Comparison of ENCODE assay signal across 17 cellular contexts in genomic region chr15:77502379-77503095, GRCh38.
DNase-seq lines count a peak whose midpoint lies in the region; ATAC-seq, FAIRE-seq and TF ChIP-seq lines count a peak whose summit lies in the region.
"Had no signal": no experiment of that assay in that cellular context is flagged by ENCODE, and none has a peak within 500 bp of the region (broad histone marks: within the 10 kb centered on the region; RNA-seq: fewer than 3 reads in every experiment).

No MANE protein-coding gene starts in this region.

- no peak overlapping the region for H3K9ac ChIP-seq in endothelial cell of umbilical vein (replicated peaks; ENCODE audit: extremely low read depth, insufficient read depth, low read length)

- H4K20me1 ChIP-seq in endothelial cell of umbilical vein (replicated peaks; ENCODE audit: control insufficient read depth, extremely low read depth, insufficient read depth, low read length): no peaks in the 10 kb centered on the region

- no peak for TF ChIP-seq CTCF in endothelial cell of umbilical vein (IDR thresholded peaks at IDR 0.05; ENCODE audit: extremely low read depth in 1 of 2, insufficient read depth in 1 of 2, low read depth in 1 of 2, low read length in 2 of 2)

- no TSS peak for BruUV-seq in endothelial cell of umbilical vein (replicated peaks; lab: Mats Ljungman, UMichigan)

- CTCF ChIA-PET in endothelial cell of umbilical vein (lab: Charles Lee): interaction anchor here (1.3 kb wide), 1 partner anchor 41 kb away, joined by 5 read pairs; no protein-coding TSS in a partner anchor

- POLR2A ChIA-PET in endothelial cell of umbilical vein (lab: Charles Lee): no interaction called here

- no peaks in the 10 kb centered on the region for H3K9me1 ChIP-seq in endothelial cell of umbilical vein (replicated peaks; ENCODE audit: control insufficient read depth, extremely low read depth, insufficient read depth, low read length)

- no peaks in the 10 kb centered on the region for H3K9me3 ChIP-seq in endothelial cell of umbilical vein (replicated peaks; ENCODE audit: control insufficient read depth, insufficient read depth, low read length)
- H3K9me3 ChIP-seq: A549, BE2C had no signal

- dilution Hi-C loops in endothelial cell of umbilical vein (cut with MboI; ENCODE audit: extremely low pct_ligation_motif_present, low sequenced_read_pairs): no loop called here

- H3K27me3 ChIP-seq in endothelial cell of umbilical vein (ENCODE audit: control insufficient read depth in 2 of 2, insufficient read depth in 2 of 2, low read length in 2 of 2): no peaks in the 10 kb centered on the region
- H3K27me3 ChIP-seq: BE2C had no signal

- no peak for TF ChIP-seq POLR2A in endothelial cell of umbilical vein (IDR thresholded peaks at IDR 0.05; ENCODE audit: low read depth, low read length)

- H2AFZ ChIP-seq in endothelial cell of umbilical vein (ENCODE audit: low read depth, low read length): no peak overlapping the region

- ATAC-seq in HG02588 (IDR thresholded peaks at IDR 0.05; ENCODE audit: unreplicated experiment): no peak
- ATAC-seq: A549 had no signal

- H3K27ac ChIP-seq in endothelial cell of umbilical vein (ENCODE audit: insufficient read depth, low read depth, low read length): no peak overlapping the region
- H3K27ac ChIP-seq: A549, C4-2B had no signal

- no peak overlapping the region for H3K4me3 ChIP-seq in endothelial cell of umbilical vein (replicated peaks in 1 of 3; ENCODE audit: insufficient read depth in 1 of 3, low read depth in 1 of 3, low read length in 3 of 3)
- H3K4me3 ChIP-seq: A549 had no signal

- DNase-seq in OCI-M1 (lab: John Stamatoyannopoulos, UW) (peak; percentile 3), SK-N-DZ (ENCODE audit: low spot score) (peak; percentile 63), endothelial cell of umbilical vein (ENCODE audit: low read depth, low spot score) (no peak), iPS-NIHi7 (ENCODE audit: extremely low spot score) (no peak)
- DNase-seq in activated CD4-positive, CD25-positive, alpha-beta regulatory T cell treated with anti-CD3 and anti-CD28 coated beads, Interleukin-2, amount 50 U/mL, for 72 hours: no peak
- DNase-seq: BE2C; CD4-positive, alpha-beta memory T cell; DND-41; GDM1; GOT3; HCEC 1CT; HFFc6 had no signal

- H3K36me3 ChIP-seq in endothelial cell of umbilical vein (ENCODE audit: control insufficient read depth in 2 of 2, extremely low read depth in 1 of 2, insufficient read depth in 2 of 2, low read length in 2 of 2): no peaks in the 10 kb centered on the region
- H3K36me3 ChIP-seq: BE2C had no signal

- peak; percentile 42 for FAIRE-seq in endothelial cell of umbilical vein (lab: Jason Lieb, UNC)
- FAIRE-seq: A549, GM12892, HTR-8/SVneo had no signal

- H3K4me1 ChIP-seq in endothelial cell of umbilical vein (ENCODE audit: control insufficient read depth, extremely low read depth, insufficient read depth, low read length): peaks cover 28% of the 10 kb centered on the region
- H3K4me1 ChIP-seq: A549 had no signal

- H3K79me2 ChIP-seq in endothelial cell of umbilical vein (ENCODE audit: control insufficient read depth, insufficient read depth, low read length): no peaks in the 10 kb centered on the region

- intact Hi-C loops in endothelial cell of umbilical vein (cut with micrococcal nuclease): no loop called here

- no peak overlapping the region for H3K4me2 ChIP-seq in endothelial cell of umbilical vein (ENCODE audit: insufficient read depth, low read length)
- H3K4me2 ChIP-seq: A549 had no signal

TF ChIP-seq in endothelial cell of umbilical vein, 7 proteins besides CTCF, POLR2A, EP300 and RAD21:
- TF ChIP-seq GATA2 (IDR thresholded peaks at IDR 0.05; ENCODE audit: insufficient read depth, insufficient read length, low read depth, low read length) (no peak), FOS (IDR thresholded peaks at IDR 0.05; ENCODE audit: borderline replicate concordance, insufficient read depth, low read length) (no peak), POLR2AphosphoS5 (IDR thresholded peaks at IDR 0.05; ENCODE audit: insufficient read depth, low read depth, low read length) (no peak), MYC (IDR thresholded peaks at IDR 0.05; ENCODE audit: low read depth, low read length) (no peak), JUN (IDR thresholded peaks at IDR 0.05; ENCODE audit: borderline replicate concordance, insufficient read depth, insufficient read length, low read depth) (no peak), EZH2 (IDR thresholded peaks at IDR 0.05; ENCODE audit: borderline replicate concordance, low read depth, low read length, severe bottlenecking) (no peak), MAX (IDR thresholded peaks at IDR 0.05; ENCODE audit: insufficient read depth, insufficient read length) (no peak)
TF ChIP-seq in endothelial cell of umbilical vein: peak in this region for 0.

Comparison
In these comparisons a context has a peak if more than half of its experiments do, and no peak if none do; other contexts are left out.
1. DNase-seq: peak in OCI-M1 (single experiment) and SK-N-DZ (single experiment); none in endothelial cell of umbilical vein (single experiment), iPS-NIHi7 (single experiment) and activated CD4-positive, CD25-positive, alpha-beta regulatory T cell treated with anti-CD3 and anti-CD28 coated beads, Interleukin-2, amount 50 U/mL, for 72 hours (single experiment).